In genomic region chr3:8443829-8444791, GRCh38 we compare ENCODE assay signal across 9 cellular contexts. TPM values are rescaled to one million over a fixed set of nuclear protein-coding genes. Genes with fewer than 3 reads are reported as not detected.
DNase-seq lines count a peak whose midpoint lies in the region; ATAC-seq and TF ChIP-seq lines count a peak whose summit lies in the region.
"Had no signal": no experiment of that assay in that cellular context is flagged by ENCODE, and none has a peak within 500 bp of the region (broad histone marks: within the 10 kb centered on the region; RNA-seq: fewer than 3 reads in every experiment).

No MANE protein-coding gene starts in this region.

- peaks cover 20 to 26% of the 10 kb centered on the region in 2 donors for H3K27me3 Mint-ChIP-seq in effector memory CD8-positive, alpha-beta T cell

- H3K4me1 Mint-ChIP-seq in effector memory CD8-positive, alpha-beta T cell (ENCODE audit: low read depth in 2 of 2) = no peaks in the 10 kb centered on the region
- H3K4me1 Mint-ChIP-seq: activated B cell treated with CpG ODN at 0.5 μM for 24 hours had no signal

- no peak overlapping the region for H2AFZ ChIP-seq in hepatocyte

- H3K4me1 ChIP-seq in hepatocyte (ENCODE audit: insufficient read depth) = peaks cover 33% of the 10 kb centered on the region

- H3K4me3 Mint-ChIP-seq in effector memory CD8-positive, alpha-beta T cell = no peak overlapping the region
- H3K4me3 Mint-ChIP-seq: activated B cell treated with CpG ODN at 0.5 μM for 24 hours had no signal

- H3K36me3 Mint-ChIP-seq in effector memory CD8-positive, alpha-beta T cell (ENCODE audit: insufficient read depth) = no peaks in the 10 kb centered on the region

- H3K9me3 ChIP-seq in hepatocyte (ENCODE audit: low read depth) = no peaks in the 10 kb centered on the region

- H3K27ac ChIP-seq in hepatocyte = peak overlapping the region; percentile 94

- no peaks in the 10 kb centered on the region for H3K79me2 ChIP-seq in hepatocyte

- intact Hi-C loops in sciatic nerve (cut with DNase I) = loop anchor here (2.0 kb wide), 1 partner anchor 179 kb away; no protein-coding TSS in a partner anchor

- 17% methylated on average over 15 of the region's 15 CpGs for WGBS in hepatocyte (ENCODE audit: low lambda C conversion rate, missing lambda C conversion rate)

- DNase-seq in NCI-H1105 treated with DMSO at 0.1 percent for 48 hours (lab: John Stamatoyannopoulos, UW) (peak; percentile 51), astrocyte of the hippocampus (ENCODE audit: low read depth, low spot score) (peak; percentile 99), hepatocyte (ENCODE audit: low spot score) (peak; percentile 97), sciatic nerve (ENCODE audit: low spot score) (peak; percentile 80), erythroblast (lab: John Stamatoyannopoulos, UW) (no peak)
- DNase-seq in effector memory CD8-positive, alpha-beta T cell = no peak
- DNase-seq: activated B cell treated with CpG ODN at 0.5 μM for 24 hours had no signal

- H3K36me3 ChIP-seq in hepatocyte (replicated peaks; ENCODE audit: insufficient read depth, low read depth) = no peaks in the 10 kb centered on the region

- H4K20me1 ChIP-seq in hepatocyte (ENCODE audit: insufficient read depth, poor library complexity, severe bottlenecking) = no peaks in the 10 kb centered on the region

- H3K4me3 ChIP-seq in hepatocyte = no peak overlapping the region

- TF ChIP-seq POLR2A in erythroblast (IDR thresholded peaks at IDR 0.05; ENCODE audit: low read length) = no peak

- no peak for TF ChIP-seq CTCF in hepatocyte (IDR thresholded peaks at IDR 0.05; ENCODE audit: poor library complexity)

- H3K4me2 ChIP-seq in hepatocyte = peak overlapping the region; percentile 65

- ATAC-seq in GM18909 (IDR thresholded peaks at IDR 0.05; ENCODE audit: poor library complexity, unreplicated experiment) (peak; percentile 68), sciatic nerve (peak; percentile 95), HG03520 (IDR thresholded peaks at IDR 0.05; ENCODE audit: unreplicated experiment) (no peak)
- ATAC-seq in effector memory CD8-positive, alpha-beta T cell (replicated peaks) = no peak

- H3K9me3 Mint-ChIP-seq in effector memory CD8-positive, alpha-beta T cell = no peaks in the 10 kb centered on the region
- H3K9me3 Mint-ChIP-seq: activated B cell treated with CpG ODN at 0.5 μM for 24 hours had no signal

- H3K9me2 ChIP-seq in hepatocyte (replicated peaks; ENCODE audit: insufficient read depth) = no peaks in the 10 kb centered on the region

- no peaks in the 10 kb centered on the region for H3K27me3 ChIP-seq in hepatocyte

- no peak overlapping the region for H3K27ac Mint-ChIP-seq in effector memory CD8-positive, alpha-beta T cell
- H3K27ac Mint-ChIP-seq: activated B cell treated with CpG ODN at 0.5 μM for 24 hours had no signal

RNA-seq across cellular contexts. Expression of gene LMCD1, which starts 57.5 kb away (rescaled TPM):
- 185 and 195 TPM in 2 replicates for total RNA-seq in hepatocyte
- 325 and 347 TPM in 2 replicates for polyA plus RNA-seq in hepatocyte
- 68.7 TPM for total RNA-seq in sciatic nerve

Comparison
In these comparisons a context has a peak if more than half of its experiments do, and no peak if none do; other contexts are left out.
1. ATAC-seq: peak in GM18909 (single experiment) and sciatic nerve (single experiment); none in effector memory CD8-positive, alpha-beta T cell (single experiment) and HG03520 (single experiment).
2. DNase-seq: peak in NCI-H1105 treated with DMSO at 0.1 percent for 48 hours (single experiment), astrocyte of the hippocampus (single experiment), hepatocyte (single experiment) and sciatic nerve (single experiment); none in effector memory CD8-positive, alpha-beta T cell (0 of 3) and erythroblast (0 of 2).